22 cellular contexts compared by ENCODE assay signal in the genomic region with DNA sequence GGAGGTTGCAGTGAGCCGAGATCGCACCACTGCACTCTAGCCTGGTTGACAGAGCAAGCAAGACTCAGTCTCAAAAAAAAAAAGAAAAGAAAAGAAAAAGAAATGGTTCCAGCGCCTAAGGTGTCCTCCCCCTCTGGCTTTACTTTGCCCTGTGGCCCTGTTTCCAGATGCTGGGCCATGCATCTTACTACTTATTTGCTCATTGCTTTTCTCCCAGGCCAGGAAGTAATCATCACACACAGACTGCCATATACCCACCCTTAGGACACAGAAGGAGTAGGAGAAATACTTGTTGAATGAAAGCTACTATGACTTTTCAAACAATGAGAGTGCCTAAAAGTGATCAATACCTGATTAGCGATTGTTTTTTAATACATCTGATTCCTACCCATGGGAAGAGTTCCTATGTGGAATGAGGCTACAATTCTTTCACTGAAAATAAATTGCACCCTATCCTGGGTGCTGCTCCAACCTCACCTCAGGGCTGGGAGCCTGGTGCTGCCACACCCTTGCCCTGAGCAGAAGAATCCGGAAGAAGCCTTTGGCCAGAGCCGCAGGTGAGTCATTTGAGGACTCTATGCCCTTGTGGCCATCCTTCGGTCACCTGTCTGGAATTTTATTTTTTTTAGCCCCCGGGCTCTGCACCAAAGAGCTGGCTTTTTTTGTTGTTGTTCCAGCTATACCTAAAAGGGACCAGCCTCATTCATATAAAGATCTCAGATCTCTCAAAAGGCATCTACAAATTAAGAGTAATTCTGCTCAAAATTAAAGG. TPM values are rescaled to one million over a fixed set of nuclear protein-coding genes. Genes with fewer than 3 reads are reported as not detected.
A peak's percentile ranks its signal among the peaks of the same experiment; 100 is the strongest.
DNase-seq lines count a peak whose midpoint lies in the region; ATAC-seq and TF ChIP-seq lines count a peak whose summit lies in the region.
"Had no signal": no experiment of that assay in that cellular context is flagged by ENCODE, and none has a peak within 500 bp of the region (broad histone marks: within the 10 kb centered on the region; RNA-seq: fewer than 3 reads in every experiment).

No MANE protein-coding gene starts in this region.

- peaks cover 16% of the 10 kb centered on the region for H3K79me1 ChIP-seq in trophoblast cell (ENCODE audit: low read length)

- ATAC-seq in HG02798 (IDR thresholded peaks at IDR 0.05; ENCODE audit: poor library complexity, unreplicated experiment), result no peak
- ATAC-seq: heart left ventricle, T-helper 17 cell had no signal

- peak overlapping the region; percentile 45 for H3K4me3 Mint-ChIP-seq in Caco-2 (ENCODE audit: unreplicated experiment)
- H3K4me3 Mint-ChIP-seq: immature natural killer cell, T-helper 17 cell had no signal

- no peaks in the 10 kb centered on the region for H3K27me3 ChIP-seq in Caco-2 (replicated peaks; ENCODE audit: control insufficient read depth, insufficient read depth, low read length)
- H3K27me3 ChIP-seq in trophoblast cell (ENCODE audit: insufficient read depth, low read length), result no peaks in the 10 kb centered on the region
- H3K27me3 ChIP-seq: breast epithelium, heart left ventricle, right atrium auricular region had no signal

- H2AFZ ChIP-seq in trophoblast cell (ENCODE audit: insufficient read depth, low read length, poor library complexity), result no peak overlapping the region

- H3K4me1 ChIP-seq in Caco-2 (peaks cover 62% of the 10 kb centered on the region), trophoblast cell (ENCODE audit: control insufficient read depth in 1 of 2, insufficient read depth in 2 of 2, low read length in 2 of 2) (peaks cover 11 to 14% of the 10 kb centered on the region in 2 experiments)
- H3K4me1 ChIP-seq: breast epithelium, heart left ventricle, right atrium auricular region, SJCRH30 had no signal

- H3K4me3 ChIP-seq in Caco-2 (ENCODE audit: low read depth, low read length) (no peak overlapping the region), trophoblast cell (ENCODE audit: low read depth, low read length) (no peak overlapping the region)
- H3K4me3 ChIP-seq: breast epithelium, heart left ventricle, right atrium auricular region, SJCRH30 had no signal

- peak overlapping the region; percentile 94 for H3K27ac Mint-ChIP-seq in Caco-2 (ENCODE audit: unreplicated experiment)
- H3K27ac Mint-ChIP-seq: immature natural killer cell, T-helper 17 cell had no signal

- no peak overlapping the region for H3K18ac ChIP-seq in trophoblast cell (ENCODE audit: low read length)

- no peak overlapping the region for H2BK5ac ChIP-seq in trophoblast cell (ENCODE audit: low read depth, low read length, poor library complexity)

- TF ChIP-seq CTCF in Caco-2 (IDR thresholded peaks at IDR 0.05; ENCODE audit: insufficient read depth in 1 of 2, low read depth in 1 of 2, low read length in 1 of 2, severe bottlenecking in 1 of 2, unreplicated experiment in 1 of 2), result peak in 1 of 2 experiments; percentile 3

- H3K36me3 ChIP-seq in Caco-2 (ENCODE audit: control insufficient read depth, insufficient read depth, low read length) (no peaks in the 10 kb centered on the region), trophoblast cell (ENCODE audit: control insufficient read depth in 1 of 2, insufficient read depth in 2 of 2, low read length in 2 of 2) (no peaks in the 10 kb centered on the region)
- H3K36me3 ChIP-seq: breast epithelium, heart left ventricle, right atrium auricular region, SJCRH30 had no signal

- H3K79me2 ChIP-seq in trophoblast cell (ENCODE audit: control insufficient read depth, insufficient read depth, low read length, poor library complexity), result no peaks in the 10 kb centered on the region

- peaks cover 72% of the 10 kb centered on the region for H3K4me1 Mint-ChIP-seq in Caco-2 (ENCODE audit: low read depth, unreplicated experiment)
- H3K4me1 Mint-ChIP-seq: immature natural killer cell, T-helper 17 cell had no signal

- no peak overlapping the region for H3K9ac ChIP-seq in trophoblast cell (ENCODE audit: low read length)

- H2BK120ac ChIP-seq in trophoblast cell (ENCODE audit: insufficient read depth, low read length, poor library complexity), result peak overlapping the region; percentile 79

- no peak overlapping the region for H4K8ac ChIP-seq in trophoblast cell (ENCODE audit: low read depth, low read length)

- H3K4ac ChIP-seq in trophoblast cell (ENCODE audit: low read depth, low read length), result no peak overlapping the region

- DNase-seq in Caco-2 (peak; percentile 94 to 97), M059J (ENCODE audit: low read depth) (peak; percentile 54), epithelial cell of prostate (ENCODE audit: low read depth, low spot score) (no peak), trophoblast cell (peak; percentile 91 to 96), DMS53 treated with DMSO at 0.1 percent for 48 hours (lab: John Stamatoyannopoulos, UW; ENCODE audit: unreplicated experiment) (no peak), hepatic stellate cell (ENCODE audit: low spot score) (no peak)
- no peak for DNase-seq in activated T-cell treated with anti-CD3 and anti-CD28 coated beads, Interleukin-2, amount 50 U/mL, for 1 hour
- DNase-seq: activated effector memory CD4-positive, alpha-beta T cell treated with anti-CD3 and anti-CD28 coated beads, Interleukin-2, amount 50 U/mL, for 16 hours; C1 segment of cervical spinal cord; cortex of kidney; GF-D8; heart left ventricle; immature natural killer cell; NCI-H1417 treated with DMSO at 0.1 percent for 48 hours; NCI-H2171; SJCRH30; substantia nigra; T-helper 17 cell had no signal

- no peaks in the 10 kb centered on the region for H3K27me3 Mint-ChIP-seq in Caco-2 (ENCODE audit: insufficient read depth, unreplicated experiment)

- POLR2A ChIA-PET in Caco-2 (lab: Charles Lee), result interaction anchor here (0.7 to 2.4 kb wide), 4 partner anchors 9 to 215 kb away, joined by 3 to 11 read pairs (median 4); a partner anchor contains a TSS

- H2BK12ac ChIP-seq in trophoblast cell (ENCODE audit: low read length), result no peak overlapping the region

- H4K12ac ChIP-seq in trophoblast cell (ENCODE audit: low read depth, low read length), result no peak overlapping the region

- no CpG with 5 or more reads among the region's 8 CpGs for WGBS in trophoblast cell (ENCODE audit: extremely low coverage, insufficient coverage, insufficient read length)

- peak overlapping the region; percentile 20 for H3K4me2 ChIP-seq in trophoblast cell (ENCODE audit: low read length)

- CTCF ChIA-PET in Caco-2 (lab: Charles Lee), result interaction anchor here (0.6 to 2.4 kb wide), 4 partner anchors 23 to 237 kb away, joined by 3 to 16 read pairs (median 8); a partner anchor contains a TSS

- H3K27ac ChIP-seq in epithelial cell of prostate (peak overlapping the region; percentile 28), trophoblast cell (ENCODE audit: low read depth, low read length) (peak overlapping the region; percentile 67)
- H3K27ac ChIP-seq: heart left ventricle, right atrium auricular region, SJCRH30 had no signal

- H4K91ac ChIP-seq in trophoblast cell (ENCODE audit: low read depth, low read length), result no peak overlapping the region

- H3K23ac ChIP-seq in trophoblast cell (ENCODE audit: low read length), result no peak overlapping the region

- no peaks in the 10 kb centered on the region for H3K9me3 Mint-ChIP-seq in Caco-2 (ENCODE audit: unreplicated experiment)
- H3K9me3 Mint-ChIP-seq: immature natural killer cell had no signal

- H3K14ac ChIP-seq in trophoblast cell (ENCODE audit: low read length), result no peak overlapping the region

- no peaks in the 10 kb centered on the region for H3K9me3 ChIP-seq in Caco-2
- peaks cover 4% of the 10 kb centered on the region for H3K9me3 ChIP-seq in trophoblast cell (ENCODE audit: insufficient read depth, low read depth, low read length)
- H3K9me3 ChIP-seq: breast epithelium, heart left ventricle, right atrium auricular region, SJCRH30 had no signal

- intact Hi-C loops in Caco-2 (cut with micrococcal nuclease; ENCODE audit: unreplicated experiment), result loop anchor here (1.0 to 2.0 kb wide), 4 partner anchors 14 to 56 kb away; a partner anchor contains a TSS

- BruUV-seq in Caco-2 (replicated peaks; lab: Mats Ljungman, UMichigan), result TSS peak; percentile 93

- H2AK5ac ChIP-seq in trophoblast cell (ENCODE audit: low read length), result no peak overlapping the region

- peaks cover 14% of the 10 kb centered on the region for H3K36me3 Mint-ChIP-seq in Caco-2 (ENCODE audit: insufficient read depth, unreplicated experiment)
- H3K36me3 Mint-ChIP-seq: immature natural killer cell had no signal

RNA-seq across cellular contexts. Expression of a gene that starts 22.7 kb away (rescaled TPM):
- total RNA-seq in Caco-2 (2022), result 25.3 and 27.9 TPM in 2 replicates
- 3.6 and 7.5 TPM in 2 replicates for total RNA-seq in M059J (2014; rRNA removed; shearing (Covaris generic))
- 278 and 294 TPM in 2 replicates for polyA plus RNA-seq in trophoblast cell (2013)
- total RNA-seq: OCI-LY7, SJCRH30, T-helper 17 cell had no signal
- polyA plus RNA-seq: heart left ventricle, immature natural killer cell had no signal

Comparison
In these comparisons a context has a peak if more than half of its experiments do, and no peak if none do; other contexts are left out.
1. DNase-seq: peak in Caco-2 (2 of 2), M059J (single experiment) and trophoblast cell (2 of 2); none in epithelial cell of prostate (single experiment), activated T-cell treated with anti-CD3 and anti-CD28 coated beads, Interleukin-2, amount 50 U/mL, for 1 hour (single experiment), DMS53 treated with DMSO at 0.1 percent for 48 hours (single experiment) and hepatic stellate cell (single experiment).